In the genomic region with DNA sequence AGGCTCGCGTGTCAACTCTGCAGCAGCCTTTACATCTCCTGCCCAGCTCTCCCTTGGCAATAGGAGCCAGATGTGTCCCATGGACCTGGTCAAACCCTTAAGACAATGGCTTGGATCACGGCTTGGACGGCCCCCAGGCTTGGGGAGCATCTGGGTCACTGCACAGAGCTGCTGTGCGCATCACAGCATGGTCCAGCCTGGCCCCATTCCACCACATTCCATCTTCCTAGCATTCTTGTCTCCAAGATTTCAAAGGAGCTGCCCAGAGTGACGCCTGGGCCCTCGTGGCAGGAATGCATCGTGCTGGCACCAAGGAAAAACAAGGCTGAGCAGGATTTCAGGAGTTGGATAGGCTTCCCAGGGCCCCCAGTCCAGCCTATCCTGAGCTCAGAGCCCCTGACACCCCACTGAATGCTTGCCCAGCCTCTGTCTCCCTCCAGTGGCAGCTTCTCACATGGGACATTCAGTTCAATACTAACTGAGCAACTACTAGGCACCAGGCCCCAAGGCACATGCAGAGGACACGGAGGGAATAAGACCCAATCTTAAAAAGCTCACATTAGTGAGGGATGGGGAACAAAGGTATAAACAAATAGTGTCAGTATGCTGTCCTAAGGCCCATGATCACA, we compare ENCODE assay signal across 9 cellular contexts. TPM values are rescaled to one million over a fixed set of nuclear protein-coding genes. Genes with fewer than 3 reads are reported as not detected.
A peak's percentile ranks its signal among the peaks of the same experiment; 100 is the strongest.
DNase-seq lines count a peak whose midpoint lies in the region; ATAC-seq and TF ChIP-seq lines count a peak whose summit lies in the region.
"Had no signal": no experiment of that assay in that cellular context is flagged by ENCODE, and none has a peak within 500 bp of the region (broad histone marks: within the 10 kb centered on the region; RNA-seq: fewer than 3 reads in every experiment).

No MANE protein-coding gene starts in this region.

- H3K79me2 ChIP-seq in osteoblast (ENCODE audit: insufficient read depth, low read length): peaks cover 2% of the 10 kb centered on the region

- H3K9me3 ChIP-seq in osteoblast (ENCODE audit: low read depth, low read length): no peaks in the 10 kb centered on the region

- H3K9me3 Mint-ChIP-seq in endothelial cell (ENCODE audit: unreplicated experiment): no peaks in the 10 kb centered on the region
- H3K9me3 Mint-ChIP-seq: activated naive CD4-positive, alpha-beta T cell treated with anti-CD3 and anti-CD28 coated beads, Interleukin-2, amount 50 U/mL, for 24 hours had no signal

- peak; percentile 53 for DNase-seq in activated CD4-positive, alpha-beta T cell treated with anti-CD3 and anti-CD28 coated beads for 48 hours
- no peak for DNase-seq in activated CD4-positive, alpha-beta T cell treated with anti-CD3 and anti-CD28 coated beads, Interleukin-2, amount 50 U/mL, for 4 hours
- DNase-seq in RPMI8226 (peak; percentile 33), endothelial cell (ENCODE audit: low spot score) (peak; percentile 31), osteoblast (ENCODE audit: insufficient read length, low spot score, missing footprints) (peak; percentile 86), DMS153 treated with DMSO at 0.1 percent for 48 hours (lab: John Stamatoyannopoulos, UW; ENCODE audit: unreplicated experiment) (no peak), epidermal melanocyte (ENCODE audit: insufficient read length, low spot score) (no peak)

- peak overlapping the region; percentile 59 for H3K27ac ChIP-seq in osteoblast (ENCODE audit: low read depth, low read length)

- TF ChIP-seq CTCF in endothelial cell (IDR thresholded peaks at IDR 0.05; ENCODE audit: unreplicated experiment): peak; percentile 37
- peak; percentile 65 for TF ChIP-seq CTCF in osteoblast (IDR thresholded peaks at IDR 0.05; ENCODE audit: extremely low read depth, low read depth, low read length)

- ATAC-seq in HG02798 (IDR thresholded peaks at IDR 0.05; ENCODE audit: poor library complexity, unreplicated experiment): no peak

- H3K36me3 Mint-ChIP-seq in endothelial cell (ENCODE audit: low read depth, unreplicated experiment): peaks cover 17% of the 10 kb centered on the region
- H3K36me3 Mint-ChIP-seq: activated naive CD4-positive, alpha-beta T cell treated with anti-CD3 and anti-CD28 coated beads, Interleukin-2, amount 50 U/mL, for 24 hours had no signal

- H3K4me2 ChIP-seq in osteoblast (ENCODE audit: insufficient read depth, low read length): no peak overlapping the region

- no peaks in the 10 kb centered on the region for H3K27me3 ChIP-seq in osteoblast (ENCODE audit: insufficient read depth, low read length)

- H2AFZ ChIP-seq in osteoblast (ENCODE audit: low read length): no peak overlapping the region

- H4K20me1 ChIP-seq in osteoblast (ENCODE audit: insufficient read depth, low read length): no peaks in the 10 kb centered on the region

- no peak overlapping the region for H3K4me3 ChIP-seq in osteoblast (ENCODE audit: insufficient read depth, low read length)

- peaks cover 47% of the 10 kb centered on the region for H3K4me1 ChIP-seq in osteoblast (ENCODE audit: insufficient read depth, low read length)

- H3K4me3 Mint-ChIP-seq in endothelial cell (ENCODE audit: unreplicated experiment): peak overlapping the region; percentile 67

- peaks cover 68% of the 10 kb centered on the region for H3K4me1 Mint-ChIP-seq in endothelial cell (ENCODE audit: unreplicated experiment)

- H3K27me3 Mint-ChIP-seq in endothelial cell (ENCODE audit: unreplicated experiment): peaks cover 6% of the 10 kb centered on the region
- H3K27me3 Mint-ChIP-seq: activated naive CD4-positive, alpha-beta T cell treated with anti-CD3 and anti-CD28 coated beads, Interleukin-2, amount 50 U/mL, for 24 hours had no signal

- H3K36me3 ChIP-seq in osteoblast (ENCODE audit: insufficient read depth, low read length): peaks cover 6% of the 10 kb centered on the region

- H3K27ac Mint-ChIP-seq in endothelial cell (ENCODE audit: unreplicated experiment): peak overlapping the region; percentile 100

RNA-seq across cellular contexts. Expression of gene TK2, which starts 34.3 kb away (rescaled TPM):
- 13.1 TPM for total RNA-seq in endothelial cell (ENCODE audit: unreplicated experiment)
- 73.5 and 81.3 TPM in 2 replicates for total RNA-seq in osteoblast

RNA-seq across cellular contexts. Expression of gene CKLF, which starts 36.7 kb away (rescaled TPM):
- total RNA-seq in endothelial cell (ENCODE audit: unreplicated experiment) (38.0 TPM), osteoblast (46.0 and 48.9 TPM in 2 replicates)

RNA-seq across cellular contexts. Expression of gene CMTM1, which starts 50.6 kb away (rescaled TPM):
- total RNA-seq in endothelial cell (ENCODE audit: unreplicated experiment): 8.3 TPM
- 4.0 and 4.1 TPM in 2 replicates for total RNA-seq in osteoblast

Comparison
In these comparisons a context has a peak if more than half of its experiments do, and no peak if none do; other contexts are left out.
1. DNase-seq: peak in activated CD4-positive, alpha-beta T cell treated with anti-CD3 and anti-CD28 coated beads for 48 hours (single experiment), RPMI8226 (single experiment), endothelial cell (single experiment) and osteoblast (single experiment); none in activated CD4-positive, alpha-beta T cell treated with anti-CD3 and anti-CD28 coated beads, Interleukin-2, amount 50 U/mL, for 4 hours (0 of 2), DMS153 treated with DMSO at 0.1 percent for 48 hours (single experiment) and epidermal melanocyte (single experiment).